Comparison of ENCODE assay signal across 16 cellular contexts in the genomic region with DNA sequence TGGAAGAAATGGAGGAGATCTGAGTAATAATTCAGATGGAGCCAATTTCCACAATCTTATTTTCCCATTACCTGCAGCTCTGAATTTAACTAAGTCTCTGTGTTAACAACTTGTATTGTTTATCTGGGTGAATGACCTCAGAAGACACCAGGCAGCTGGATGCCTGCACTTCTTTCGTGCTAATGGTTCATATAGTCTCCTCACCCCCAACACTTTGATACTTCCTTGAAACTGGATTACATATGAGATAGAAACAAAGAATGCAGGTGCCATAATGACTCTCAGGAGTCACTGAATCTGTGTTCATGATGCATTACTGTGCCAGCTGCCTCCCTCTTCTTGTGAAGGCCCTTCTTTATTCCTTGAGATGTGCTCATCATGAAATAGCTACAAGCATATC.
A peak's percentile ranks its signal among the peaks of the same experiment; 100 is the strongest.
DNase-seq lines count a peak whose midpoint lies in the region; ATAC-seq, FAIRE-seq and TF ChIP-seq lines count a peak whose summit lies in the region.
"Had no signal": no experiment of that assay in that cellular context is flagged by ENCODE, and none has a peak within 500 bp of the region (broad histone marks: within the 10 kb centered on the region; RNA-seq: fewer than 3 reads in every experiment).

No MANE protein-coding gene starts in this region.

- peak overlapping the region; percentile 50 for H3K4me3 Mint-ChIP-seq in activated B cell treated with CpG ODN at 0.5 μM for 24 hours
- H3K4me3 Mint-ChIP-seq: CD8-positive, alpha-beta T cell had no signal

- H3K27me3 Mint-ChIP-seq in activated B cell treated with CpG ODN at 0.5 μM for 24 hours, result no peaks in the 10 kb centered on the region

- no peak for ATAC-seq in activated B cell treated with CpG ODN at 0.5 μM for 24 hours (ENCODE audit: low read depth)
- ATAC-seq: CD8-positive, alpha-beta T cell had no signal

- FAIRE-seq in GM12891 (lab: Jason Lieb, UNC) (peak; percentile 16), urothelium cell line (lab: Jason Lieb, UNC) (peak; percentile 63), RCC 7860 (lab: Jason Lieb, UNC) (no peak)
- FAIRE-seq: A204.1, GM18507 had no signal

- TF ChIP-seq POLR2A in GM12891 (IDR thresholded peaks at IDR 0.05; ENCODE audit: low read depth, low read length), result no peak

- H3K36me3 Mint-ChIP-seq in activated B cell treated with CpG ODN at 0.5 μM for 24 hours (ENCODE audit: low read depth), result peaks cover 2% of the 10 kb centered on the region
- H3K36me3 Mint-ChIP-seq: CD14-positive monocyte; CD8-positive, alpha-beta T cell had no signal

- POLR2A ChIA-PET in activated B cell treated with CpG ODN at 0.5 μM for 24 hours (lab: Charles Lee), result interaction anchor here (1.2 to 2.0 kb wide), 6 partner anchors 8 to 88 kb away, joined by 3 to 11 read pairs (median 6); no protein-coding TSS in a partner anchor

- no peak for DNase-seq in GM12891 (ENCODE audit: insufficient read length, low spot score)
- DNase-seq in activated B cell treated with CpG ODN at 0.5 μM for 24 hours, result no peak
- DNase-seq in kidney tubule cell (ENCODE audit: low spot score), result peak; percentile 29
- DNase-seq in urothelium cell line (ENCODE audit: low spot score), result no peak
- DNase-seq in BE2C, result no peak
- no peak for DNase-seq in RCC 7860 (ENCODE audit: low spot score)
- no peak for DNase-seq in COR-L47 (lab: John Stamatoyannopoulos, UW)
- DNase-seq: Caco-2; CD8-positive, alpha-beta T cell; DND-41; GF-D8; GOT3 had no signal

- H3K4me1 ChIP-seq in BE2C, result no peaks in the 10 kb centered on the region
- H3K4me1 ChIP-seq: Caco-2, HAP-1 had no signal

- peaks cover 29% of the 10 kb centered on the region for H3K4me1 Mint-ChIP-seq in activated B cell treated with CpG ODN at 0.5 μM for 24 hours

- TF ChIP-seq CTCF in activated B cell treated with CpG ODN at 0.5 μM for 24 hours (IDR thresholded peaks at IDR 0.05) (no peak), BE2C (IDR thresholded peaks at IDR 0.05; ENCODE audit: low read depth, low read length) (no peak)

- H3K4me3 ChIP-seq in BE2C (ENCODE audit: low read depth, low read length), result no peak overlapping the region
- H3K4me3 ChIP-seq: HAP-1 had no signal

- H3K9me3 ChIP-seq in BE2C, result peaks cover 3% of the 10 kb centered on the region; the same call in 1 of the 2 replicates
- H3K9me3 ChIP-seq: Caco-2, HAP-1 had no signal

- peak overlapping the region; percentile 94 for H3K27ac Mint-ChIP-seq in activated B cell treated with CpG ODN at 0.5 μM for 24 hours
- H3K27ac Mint-ChIP-seq: CD8-positive, alpha-beta T cell had no signal

- no peaks in the 10 kb centered on the region for H3K36me3 ChIP-seq in BE2C
- H3K36me3 ChIP-seq: HAP-1 had no signal

- CTCF ChIA-PET in activated B cell treated with CpG ODN at 0.5 μM for 24 hours (lab: Charles Lee), result interaction anchor here (1.0 to 3.3 kb wide), 7 partner anchors 8 to 147 kb away, joined by 3 to 14 read pairs (median 4); no protein-coding TSS in a partner anchor

- H3K27me3 ChIP-seq in BE2C, result no peaks in the 10 kb centered on the region

- intact Hi-C loops in activated B cell treated with CpG ODN at 0.5 μM for 24 hours (cut with micrococcal nuclease), result no loop called here

- H3K9me3 Mint-ChIP-seq in activated B cell treated with CpG ODN at 0.5 μM for 24 hours, result no peaks in the 10 kb centered on the region
- H3K9me3 Mint-ChIP-seq: CD8-positive, alpha-beta T cell had no signal

TF ChIP-seq in GM12891, 5 proteins besides CTCF, POLR2A, EP300 and RAD21:
- TF ChIP-seq PAX5 (IDR thresholded peaks at IDR 0.05; ENCODE audit: insufficient read depth, low read length, severe bottlenecking) (no peak), POLR2AphosphoS5 (IDR thresholded peaks at IDR 0.05; ENCODE audit: low read depth, low read length) (no peak), SPI1 (IDR thresholded peaks at IDR 0.05; ENCODE audit: low read depth, low read length) (no peak), POU2F2 (IDR thresholded peaks at IDR 0.05; ENCODE audit: low read depth, low read length) (no peak), TAF1 (IDR thresholded peaks at IDR 0.05; ENCODE audit: low read depth, low read length) (no peak)
